Comparison of ENCODE assay signal across 9 cellular contexts in the genomic region with DNA sequence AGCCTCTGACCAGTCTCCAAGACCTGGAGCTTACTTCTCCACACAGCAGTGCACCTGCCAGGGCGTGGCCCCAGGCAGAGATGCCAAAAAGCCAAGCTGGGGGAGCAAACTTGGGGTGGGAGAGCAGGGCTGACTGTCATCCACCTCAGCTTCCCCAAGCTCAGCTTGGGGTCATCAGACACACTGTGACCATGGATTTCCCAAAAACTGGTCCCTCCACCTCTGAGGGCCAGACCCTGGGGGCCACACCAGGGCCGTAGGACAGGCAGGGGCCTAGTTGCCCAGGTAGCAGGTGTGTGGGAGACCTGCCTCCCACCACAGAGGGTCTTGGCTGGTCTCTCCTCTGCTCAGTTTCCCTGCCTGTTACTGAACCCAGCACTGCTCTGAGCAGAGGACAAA. TPM values are rescaled to one million over a fixed set of nuclear protein-coding genes. Genes with fewer than 3 reads are reported as not detected.
A peak's percentile ranks its signal among the peaks of the same experiment; 100 is the strongest.
DNase-seq lines count a peak whose midpoint lies in the region; ATAC-seq and TF ChIP-seq lines count a peak whose summit lies in the region.
"Had no signal": no experiment of that assay in that cellular context is flagged by ENCODE, and none has a peak within 500 bp of the region (broad histone marks: within the 10 kb centered on the region; RNA-seq: fewer than 3 reads in every experiment).

No MANE protein-coding gene starts in this region.

- TF ChIP-seq CTCF in AG09309 (IDR thresholded peaks at IDR 0.05; ENCODE audit: control insufficient read depth, insufficient read depth, low read depth, low read length, missing control alignments): no peak
- TF ChIP-seq CTCF in Loucy (conservative IDR thresholded peaks at IDR 0.05; ENCODE audit: low read length): no peak
- TF ChIP-seq CTCF in epithelial cell of esophagus (IDR thresholded peaks at IDR 0.05; ENCODE audit: insufficient read depth, low read depth, low read length, missing control alignments): no peak
- TF ChIP-seq CTCF in neural crest cell (conservative IDR thresholded peaks at IDR 0.05): no peak

- H3K36me3 Mint-ChIP-seq in neural crest cell (ENCODE audit: low read depth): no peaks in the 10 kb centered on the region

- H3K9ac ChIP-seq in Loucy (ENCODE audit: low read depth, low read length, poor library complexity, severe bottlenecking): peak overlapping the region; percentile 73

- H3K36me3 ChIP-seq in Loucy (ENCODE audit: insufficient read depth, low read length): no peaks in the 10 kb centered on the region

- H2AFZ ChIP-seq in Loucy (ENCODE audit: low read length): no peak overlapping the region

- H3K4me2 ChIP-seq in Loucy (ENCODE audit: low read depth, low read length, poor library complexity, severe bottlenecking): peak overlapping the region; percentile 89

- H4K20me1 ChIP-seq in Loucy (ENCODE audit: insufficient read depth, low read length, poor library complexity, severe bottlenecking): no peaks in the 10 kb centered on the region

- no peaks in the 10 kb centered on the region for H3F3A ChIP-seq in Loucy (ENCODE audit: low read depth)

- H3K79me2 ChIP-seq in Loucy (ENCODE audit: insufficient read depth, low read length): no peaks in the 10 kb centered on the region

- no peaks in the 10 kb centered on the region for H3K27me3 Mint-ChIP-seq in neural crest cell (ENCODE audit: low read depth)

- H3K4me1 ChIP-seq in Loucy (ENCODE audit: insufficient read depth, low read length, poor library complexity, severe bottlenecking): peaks cover 2% of the 10 kb centered on the region

- H3K4me3 Mint-ChIP-seq in neural crest cell: peak overlapping the region; percentile 94

- peaks cover 18% of the 10 kb centered on the region for H3K4me1 Mint-ChIP-seq in neural crest cell

- ATAC-seq in GM21423 (IDR thresholded peaks at IDR 0.05; ENCODE audit: unreplicated experiment): no peak

- peak overlapping the region; percentile 50 for H3K27ac Mint-ChIP-seq in neural crest cell (ENCODE audit: unreplicated experiment)

- DNase-seq in AG09309 (ENCODE audit: low read depth) (no peak), epithelial cell of esophagus (ENCODE audit: low read depth) (no peak), neural crest cell (ENCODE audit: low read depth, low spot score) (no peak), midbrain (lab: John Stamatoyannopoulos, UW) (no peak), NCI-H1092 (lab: John Stamatoyannopoulos, UW) (no peak), SIG-M5 treated with dmso at 0.1 percent for 504 hours (lab: John Stamatoyannopoulos, UW; ENCODE audit: unreplicated experiment) (no peak)
- DNase-seq: activated CD8-positive, alpha-beta memory T cell treated with anti-CD3 and anti-CD28 coated beads, Interleukin-2, amount 50 U/mL, for 4 hours had no signal

- no peaks in the 10 kb centered on the region for H3K9me3 Mint-ChIP-seq in neural crest cell

- H3K4me3 ChIP-seq in AG09309 (ENCODE audit: control insufficient read depth, low read depth, low read length) (peak overlapping the region; percentile 56), Loucy (ENCODE audit: low read length, poor library complexity, severe bottlenecking) (peak overlapping the region; percentile 81), epithelial cell of esophagus (ENCODE audit: low read length) (peak overlapping the region; percentile 52)

- no peaks in the 10 kb centered on the region for H3K9me3 ChIP-seq in Loucy (ENCODE audit: insufficient read depth, low read depth, low read length)

- H3K27me3 ChIP-seq in Loucy (ENCODE audit: insufficient read depth, low read length, poor library complexity, severe bottlenecking): no peaks in the 10 kb centered on the region

- H3K9me2 ChIP-seq in Loucy (replicated peaks; ENCODE audit: low read depth, low read length): no peaks in the 10 kb centered on the region

RNA-seq across cellular contexts. Expression of a gene that starts 30.6 kb away (rescaled TPM):
- 93.5 and 105 TPM in 2 replicates for total RNA-seq in neural crest cell

RNA-seq across cellular contexts. Expression of a gene that starts 34.9 kb away (rescaled TPM):
- total RNA-seq in neural crest cell: 12.8 and 13.4 TPM in 2 replicates

RNA-seq across cellular contexts. Expression of a gene that starts 44.4 kb away (rescaled TPM):
- 21.7 and 22.2 TPM in 2 replicates for total RNA-seq in neural crest cell

RNA-seq across cellular contexts. Expression of a gene that starts 44.4 kb away (rescaled TPM):
- total RNA-seq in neural crest cell: 70.9 and 86.4 TPM in 2 replicates
